Comparison of ENCODE assay signal across 1 cellular context in genomic region chr19:40410030-40410389, GRCh38.
TF ChIP-seq lines count a peak whose summit lies in the region.

No MANE protein-coding gene starts in this region.

TF ChIP-seq in WTC11, 78 proteins besides CTCF, POLR2A, EP300 and RAD21 (continued from another document):
- TF ChIP-seq, protein P1, sequence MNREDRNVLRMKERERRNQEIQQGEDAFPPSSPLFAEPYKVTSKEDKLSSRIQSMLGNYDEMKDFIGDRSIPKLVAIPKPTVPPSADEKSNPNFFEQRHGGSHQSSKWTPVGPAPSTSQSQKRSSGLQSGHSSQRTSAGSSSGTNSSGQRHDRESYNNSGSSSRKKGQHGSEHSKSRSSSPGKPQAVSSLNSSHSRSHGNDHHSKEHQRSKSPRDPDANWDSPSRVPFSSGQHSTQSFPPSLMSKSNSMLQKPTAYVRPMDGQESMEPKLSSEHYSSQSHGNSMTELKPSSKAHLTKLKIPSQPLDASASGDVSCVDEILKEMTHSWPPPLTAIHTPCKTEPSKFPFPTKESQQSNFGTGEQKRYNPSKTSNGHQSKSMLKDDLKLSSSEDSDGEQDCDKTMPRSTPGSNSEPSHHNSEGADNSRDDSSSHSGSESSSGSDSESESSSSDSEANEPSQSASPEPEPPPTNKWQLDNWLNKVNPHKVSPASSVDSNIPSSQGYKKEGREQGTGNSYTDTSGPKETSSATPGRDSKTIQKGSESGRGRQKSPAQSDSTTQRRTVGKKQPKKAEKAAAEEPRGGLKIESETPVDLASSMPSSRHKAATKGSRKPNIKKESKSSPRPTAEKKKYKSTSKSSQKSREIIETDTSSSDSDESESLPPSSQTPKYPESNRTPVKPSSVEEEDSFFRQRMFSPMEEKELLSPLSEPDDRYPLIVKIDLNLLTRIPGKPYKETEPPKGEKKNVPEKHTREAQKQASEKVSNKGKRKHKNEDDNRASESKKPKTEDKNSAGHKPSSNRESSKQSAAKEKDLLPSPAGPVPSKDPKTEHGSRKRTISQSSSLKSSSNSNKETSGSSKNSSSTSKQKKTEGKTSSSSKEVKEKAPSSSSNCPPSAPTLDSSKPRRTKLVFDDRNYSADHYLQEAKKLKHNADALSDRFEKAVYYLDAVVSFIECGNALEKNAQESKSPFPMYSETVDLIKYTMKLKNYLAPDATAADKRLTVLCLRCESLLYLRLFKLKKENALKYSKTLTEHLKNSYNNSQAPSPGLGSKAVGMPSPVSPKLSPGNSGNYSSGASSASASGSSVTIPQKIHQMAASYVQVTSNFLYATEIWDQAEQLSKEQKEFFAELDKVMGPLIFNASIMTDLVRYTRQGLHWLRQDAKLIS (CRISPR knock-in tag; IDR thresholded peaks at IDR 0.05; ENCODE audit: borderline replicate concordance), result no peak
- no peak for TF ChIP-seq JUN (CRISPR knock-in tag; IDR thresholded peaks at IDR 0.05)
